29 cellular contexts compared by ENCODE assay signal in genomic region chr4:25575581-25575980, GRCh38.
"Had no signal": no experiment of that assay in that cellular context is flagged by ENCODE, and none has a peak within 500 bp of the region (broad histone marks: within the 10 kb centered on the region; RNA-seq: fewer than 3 reads in every experiment).

No MANE protein-coding gene starts in this region.

- H3K27ac ChIP-seq: left lung, pancreas, prostate gland, skin epidermis, stomach, testis, thyroid gland, transverse colon, upper lobe of left lung had no signal

- H3K9me3 Mint-ChIP-seq: mesothelial cell of epicardium, natural killer cell, nephron progenitor cell had no signal

- H3K4me1 Mint-ChIP-seq: immature natural killer cell; mesothelial cell of epicardium; naive B cell; natural killer cell; nephron progenitor cell; stimulated activated naive B cell treated with anti-CD40 and anti-IgM and Interleukin-4, amounts not matched to agents 10 μg/mL and 1 μg/mL and 100 μg/mL, for 72 hours had no signal

- H3K4me1 ChIP-seq: left lung, pancreas, prostate gland, stomach, testis, thyroid gland, transverse colon, upper lobe of left lung had no signal

- H3K27me3 ChIP-seq: left lung, pancreas, testis, thyroid gland, transverse colon, upper lobe of left lung had no signal

- H3K36me3 ChIP-seq: left lung, pancreas, prostate gland, stomach, thyroid gland, transverse colon, upper lobe of left lung had no signal

- H3K27me3 Mint-ChIP-seq: naive B cell had no signal

- ATAC-seq: left colon; left lung; natural killer cell; pancreas; right cardiac atrium; sciatic nerve; stimulated activated naive B cell treated with anti-CD40 and anti-IgM and Interleukin-4, amounts not matched to agents 10 μg/mL and 1 μg/mL and 100 μg/mL, for 72 hours; stimulated activated naive CD8-positive, alpha-beta T cell treated with anti-CD3 and anti-CD28 coated beads, Interleukin-15, Interleukin-2, amounts not matched to agents 100 U/mL and 50 U/mL, for 24 hours had no signal

- H3K4me3 ChIP-seq: left lung, lung, pancreas, prostate gland, skin epidermis, stomach, testis, thyroid gland, transverse colon, upper lobe of left lung had no signal

- H3K4me3 Mint-ChIP-seq: immature natural killer cell; mesothelial cell of epicardium; naive B cell; natural killer cell; nephron progenitor cell; stimulated activated naive B cell treated with anti-CD40 and anti-IgM and Interleukin-4, amounts not matched to agents 10 μg/mL and 1 μg/mL and 100 μg/mL, for 72 hours had no signal

- H3K9me3 ChIP-seq: left lung, pancreas, prostate gland, stomach, testis, thyroid gland, transverse colon, upper lobe of left lung had no signal

- H3K36me3 Mint-ChIP-seq: immature natural killer cell; mesothelial cell of epicardium; naive B cell; natural killer cell; stimulated activated naive B cell treated with anti-CD40 and anti-IgM and Interleukin-4, amounts not matched to agents 10 μg/mL and 1 μg/mL and 100 μg/mL, for 72 hours had no signal

- H3K27ac Mint-ChIP-seq: immature natural killer cell; mesothelial cell of epicardium; naive B cell; natural killer cell; nephron progenitor cell; stimulated activated naive B cell treated with anti-CD40 and anti-IgM and Interleukin-4, amounts not matched to agents 10 μg/mL and 1 μg/mL and 100 μg/mL, for 72 hours had no signal

- DNase-seq: hypothalamus; immature natural killer cell; kidney; left colon; left lung; mesendoderm; naive B cell; natural killer cell; nephron progenitor cell; nucleus accumbens; pancreas; retina; right cardiac atrium; stimulated activated CD4-positive, alpha-beta T cell treated with anti-CD3 and anti-CD28 coated beads, Interleukin-12 subunit alpha, Interleukin-12 subunit beta, amount 100 ng/mL, for 4 hours; stimulated activated CD4-positive, alpha-beta T cell treated with anti-CD3 and anti-CD28 coated beads, Interleukin-15, amount 100 ng/mL, for 24 hours; stimulated activated CD4-positive, alpha-beta T cell treated with anti-CD3 and anti-CD28 coated beads, Interleukin-2, amount 100 ng/mL, for 24 hours; stimulated activated CD4-positive, alpha-beta T cell treated with anti-CD3 and anti-CD28 coated beads, Interleukin-4, amount 100 ng/mL, for 1 hour; stimulated activated naive B cell treated with anti-CD40 and anti-IgM and Interleukin-4, amounts not matched to agents 10 μg/mL and 1 μg/mL and 100 μg/mL, for 72 hours; stimulated activated naive CD8-positive, alpha-beta T cell treated with anti-CD3 and anti-CD28 coated beads, Interleukin-15, Interleukin-2, amounts not matched to agents 100 U/mL and 50 U/mL, for 24 hours; stomach; testis; thyroid gland; transverse colon; upper lobe of left lung had no signal
